Comparison of ENCODE assay signal across 33 cellular contexts in genomic region chr3:64400706-64401105, GRCh38.
"Had no signal": no experiment of that assay in that cellular context is flagged by ENCODE, and none has a peak within 500 bp of the region (broad histone marks: within the 10 kb centered on the region; RNA-seq: fewer than 3 reads in every experiment).

No MANE protein-coding gene starts in this region.

- H3K9me3 ChIP-seq: adrenal gland, ascending aorta, body of pancreas, breast epithelium had no signal

- H3K27ac ChIP-seq: adrenal gland, ascending aorta, body of pancreas, brain microvascular endothelial cell, breast epithelium, cardiac muscle cell had no signal

- FAIRE-seq: astrocyte had no signal

- ATAC-seq: activated naive CD4-positive, alpha-beta T cell treated with anti-CD3 and anti-CD28 coated beads, Interleukin-2, amount 50 U/mL, for 72 hours; activated naive CD8-positive, alpha-beta T cell treated with anti-CD3 and anti-CD28 coated beads, Interleukin-2, amount 50 U/mL, for 24 hours; activated T-cell treated with anti-CD3 and anti-CD28 coated beads, Interleukin-2, amount 50 U/mL, for 4 hours; activated T-cell treated with anti-CD3 and anti-CD28 coated beads, Interleukin-2, amount 50 U/mL, for 72 hours; activated T-helper 17 cell treated with anti-CD3 and anti-CD28 coated beads, Interleukin-2, amount 50 U/mL, for 72 hours; body of pancreas had no signal

- DNase-seq: activated effector memory CD4-positive, alpha-beta T cell treated with anti-CD3 and anti-CD28 coated beads, Interleukin-2, amount 50 U/mL, for 16 hours; activated effector memory CD4-positive, alpha-beta T cell treated with Interleukin-2 at 50 U/mL for 16 hours; activated gamma-delta T cell; activated gamma-delta T cell treated with Interleukin-2 at 50 U/mL for 16 hours; activated naive CD4-positive, alpha-beta T cell; activated naive CD4-positive, alpha-beta T cell treated with anti-CD3 and anti-CD28 coated beads for 36 hours; activated naive CD4-positive, alpha-beta T cell treated with anti-CD3 and anti-CD28 coated beads, Interleukin-2, amount 10 ng/mL, durations not matched to agents 7 days and 5 days; activated naive CD4-positive, alpha-beta T cell treated with anti-CD3 and anti-CD28 coated beads, Interleukin-2, amount 50 U/mL, for 16 hours; activated naive CD4-positive, alpha-beta T cell treated with Interleukin-2 at 50 U/mL for 16 hours; activated naive CD8-positive, alpha-beta T cell treated with anti-CD3 and anti-CD28 coated beads for 36 hours; activated naive CD8-positive, alpha-beta T cell treated with anti-CD3 and anti-CD28 coated beads, Interleukin-2, amount 10 ng/mL, durations not matched to agents 7 days and 5 days; activated naive CD8-positive, alpha-beta T cell treated with anti-CD3 and anti-CD28 coated beads, Interleukin-2, amount 50 U/mL, for 24 hours; activated T-cell treated with anti-CD3 and anti-CD28 coated beads, Interleukin-2, amount 50 U/mL, for 1 hour; activated T-cell treated with anti-CD3 and anti-CD28 coated beads, Interleukin-2, amount 50 U/mL, for 24 hours; activated T-cell treated with anti-CD3 and anti-CD28 coated beads, Interleukin-2, amount 50 U/mL, for 4 hours; activated T-cell treated with anti-CD3 and anti-CD28 coated beads, Interleukin-2, amount 50 U/mL, for 48 hours; activated T-cell treated with anti-CD3 and anti-CD28 coated beads, Interleukin-2, amount 50 U/mL, for 72 hours; adrenal gland; amniotic stem cell; amygdala; anterior cingulate cortex; aorta; body of pancreas; brain microvascular endothelial cell; caudate nucleus; central memory CD4-positive, alpha-beta T cell; cerebellar nuclear complex had no signal

- H3K36me3 ChIP-seq: adrenal gland, ascending aorta, brain microvascular endothelial cell, breast epithelium, cardiac muscle cell had no signal

- H3K4me3 ChIP-seq: adrenal gland, ascending aorta, body of pancreas, breast epithelium, cardiac muscle cell had no signal

- H3K27me3 ChIP-seq: adrenal gland, ascending aorta, body of pancreas, brain microvascular endothelial cell, breast epithelium, cardiac muscle cell had no signal

- H3K4me1 ChIP-seq: adrenal gland, ascending aorta, body of pancreas, breast epithelium had no signal
